Comparison of ENCODE assay signal across 11 cellular contexts in genomic region chr9:87502446-87503232, GRCh38. TPM values are rescaled to one million over a fixed set of nuclear protein-coding genes. Genes with fewer than 3 reads are reported as not detected.
A peak's percentile ranks its signal among the peaks of the same experiment; 100 is the strongest.
DNase-seq lines count a peak whose midpoint lies in the region; ATAC-seq, FAIRE-seq and TF ChIP-seq lines count a peak whose summit lies in the region.
"Had no signal": no experiment of that assay in that cellular context is flagged by ENCODE, and none has a peak within 500 bp of the region (broad histone marks: within the 10 kb centered on the region; RNA-seq: fewer than 3 reads in every experiment).

No MANE protein-coding gene starts in this region.

- H3F3A ChIP-seq in PC-9 (ENCODE audit: insufficient read depth, low read depth), result peaks cover 51% of the 10 kb centered on the region

- H3K9me2 ChIP-seq in PC-9 (ENCODE audit: insufficient read depth) (no peaks in the 10 kb centered on the region), hepatocyte (replicated peaks; ENCODE audit: insufficient read depth) (no peaks in the 10 kb centered on the region)

- CTCF ChIA-PET in PC-9 (lab: Charles Lee), result interaction anchor here (0.6 kb wide), 1 partner anchor 165 kb away, joined by 3 read pairs; no protein-coding TSS in a partner anchor
- CTCF ChIA-PET in HEK293T (lab: Yijun Ruan, JAX), result interaction anchor here (0.6 kb wide), 2 partner anchors 36 to 435 kb away, joined by 3 to 6 read pairs; no protein-coding TSS in a partner anchor

- no peak for TF ChIP-seq CTCF in PC-9 (conservative IDR thresholded peaks at IDR 0.05)
- no peak for TF ChIP-seq CTCF in hepatocyte (IDR thresholded peaks at IDR 0.05; ENCODE audit: poor library complexity)

- no peak for ATAC-seq in HG02571 (IDR thresholded peaks at IDR 0.05; ENCODE audit: unreplicated experiment)
- ATAC-seq in GM21576 (IDR thresholded peaks at IDR 0.05; ENCODE audit: unreplicated experiment), result no peak

- BruUV-seq in PC-9 (replicated peaks; lab: Mats Ljungman, UMichigan), result no TSS peak

- H3K4me2 ChIP-seq in PC-9, result peak overlapping the region; percentile 91
- H3K4me2 ChIP-seq in hepatocyte, result peak overlapping the region; percentile 93

- 62% methylated on average over 6 of the region's 6 CpGs for WGBS in hepatocyte (ENCODE audit: low lambda C conversion rate, missing lambda C conversion rate)
- 21 to 48% (median 24%) methylated on average over 6 of the region's 6 CpGs for WGBS in small intestine, 3 donors

- no peaks in the 10 kb centered on the region for H3K9me3 ChIP-seq in PC-9 (ENCODE audit: insufficient read depth, low read depth)
- no peaks in the 10 kb centered on the region for H3K9me3 ChIP-seq in hepatocyte (ENCODE audit: low read depth)
- H3K9me3 ChIP-seq in small intestine (ENCODE audit: control insufficient read depth, low read depth), result no peaks in the 10 kb centered on the region

- DNase-seq in HT-29 (ENCODE audit: low spot score) (peak; percentile 61), PC-9 (peak; percentile 82 to 98), hepatocyte (ENCODE audit: low spot score) (no peak), small intestine (peak; percentile 70), ureter (ENCODE audit: low spot score) (no peak), HEK293T (ENCODE audit: extremely low spot score) (no peak)
- DNase-seq: activated CD4-positive, alpha-beta T cell treated with anti-CD3 and anti-CD28 coated beads for 1 hour; COR-L47; NCI-H510A treated with DMSO at 0.1 percent for 48 hours had no signal

- H3K27ac ChIP-seq in PC-9 (peak overlapping the region; percentile 83), hepatocyte (peak overlapping the region; percentile 17), small intestine (ENCODE audit: low read depth in 1 of 2, low read length in 1 of 2) (no peak overlapping the region)

- H3K4me1 ChIP-seq in PC-9 (replicated peaks; ENCODE audit: insufficient read depth) (peaks cover 81% of the 10 kb centered on the region), hepatocyte (ENCODE audit: insufficient read depth) (peaks cover 34% of the 10 kb centered on the region), small intestine (ENCODE audit: control insufficient read depth in 2 of 2, insufficient read depth in 1 of 2, low read depth in 1 of 2, low read length in 1 of 2) (no peaks in the 10 kb centered on the region)

- FAIRE-seq in small intestine (lab: Jason Lieb, UNC), result no peak

- peaks cover 24% of the 10 kb centered on the region for H3K36me3 ChIP-seq in PC-9 (ENCODE audit: low read depth)
- H3K36me3 ChIP-seq in hepatocyte (replicated peaks; ENCODE audit: insufficient read depth, low read depth), result no peaks in the 10 kb centered on the region
- H3K36me3 ChIP-seq in small intestine (ENCODE audit: control insufficient read depth in 2 of 2, insufficient read depth in 2 of 2, low read length in 2 of 2), result no peaks in the 10 kb centered on the region

- H3K27me3 ChIP-seq in PC-9 (ENCODE audit: insufficient read depth, low read depth), result no peaks in the 10 kb centered on the region
- H3K27me3 ChIP-seq in hepatocyte, result no peaks in the 10 kb centered on the region
- peaks cover 0 to 4% of the 10 kb centered on the region in 2 donors for H3K27me3 ChIP-seq in small intestine (ENCODE audit: control insufficient read depth in 2 of 2, insufficient read depth in 2 of 2, low read length in 2 of 2)

- H4K20me1 ChIP-seq in PC-9 (ENCODE audit: insufficient read depth) (0 out of 2 replicates have a peak, but pooled peaks cover 3% of the 10 kb centered on the region), hepatocyte (ENCODE audit: insufficient read depth, poor library complexity, severe bottlenecking) (peaks cover 3% of the 10 kb centered on the region)

- intact Hi-C loops in PC-9 (cut with micrococcal nuclease; ENCODE audit: unreplicated experiment), result loop anchor here (1.0 to 5.0 kb wide), 7 partner anchors 45 to 160 kb away; no protein-coding TSS in a partner anchor

- H3K79me2 ChIP-seq in PC-9 (ENCODE audit: low read depth), result peaks cover 72% of the 10 kb centered on the region
- H3K79me2 ChIP-seq in hepatocyte, result peaks cover 76% of the 10 kb centered on the region

- no peak overlapping the region for H2AFZ ChIP-seq in PC-9
- H2AFZ ChIP-seq in hepatocyte, result no peak overlapping the region

- peak overlapping the region; percentile 29; the same call in 1 of the 2 replicates for H3K4me3 ChIP-seq in PC-9
- no peak overlapping the region for H3K4me3 ChIP-seq in hepatocyte
- no peak overlapping the region for H3K4me3 ChIP-seq in small intestine (ENCODE audit: low read depth in 1 of 2, low read length in 2 of 2)

- POLR2A ChIA-PET in PC-9 (lab: Charles Lee; ENCODE audit: unreplicated experiment) (interaction anchor here (0.5 to 0.7 kb wide), 3 partner anchors 65 to 164 kb away, joined by 3 to 6 read pairs (median 4); no protein-coding TSS in a partner anchor), HEK293T (lab: Yijun Ruan, JAX) (no interaction called here)

TF ChIP-seq in HEK293T, 16 proteins besides CTCF, POLR2A, EP300 and RAD21:
- TF ChIP-seq LEF1 (IDR thresholded peaks at IDR 0.05; ENCODE audit: borderline replicate concordance) (no peak), FOXA1 (IDR thresholded peaks at IDR 0.05) (no peak), BHLHE40 (IDR thresholded peaks at IDR 0.05; ENCODE audit: borderline replicate concordance) (no peak), PKNOX1 (IDR thresholded peaks at IDR 0.05) (no peak), ELF4 (IDR thresholded peaks at IDR 0.05) (no peak), ARNT (IDR thresholded peaks at IDR 0.05) (no peak), SP1 (IDR thresholded peaks at IDR 0.05) (no peak), NFRKB (IDR thresholded peaks at IDR 0.05) (no peak), ZNF384 (IDR thresholded peaks at IDR 0.05) (no peak), CTBP1 (IDR thresholded peaks at IDR 0.05; ENCODE audit: borderline replicate concordance) (no peak), HDGF (IDR thresholded peaks at IDR 0.05; ENCODE audit: borderline replicate concordance) (no peak), FOXM1 (IDR thresholded peaks at IDR 0.05; ENCODE audit: borderline replicate concordance) (no peak), SUZ12 (IDR thresholded peaks at IDR 0.05) (no peak), L3MBTL2 (conservative IDR thresholded peaks at IDR 0.05) (no peak), TARDBP (IDR thresholded peaks at IDR 0.05) (no peak)
TF ChIP-seq in HEK293T: peak in this region for 0.

RNA-seq across cellular contexts. Expression of gene DAPK1, which starts 5.0 kb away (rescaled TPM):
- total RNA-seq in HT-29 (2014; rRNA removed; shearing (Covaris generic)), result 37.1 and 39.0 TPM in 2 replicates
- 100 and 158 TPM in 2 replicates for total RNA-seq in PC-9 (2021)
- total RNA-seq in hepatocyte, result 47.7 and 62.3 TPM in 2 replicates
- 44.4 and 46.9 TPM in 2 replicates for polyA plus RNA-seq in hepatocyte
- polyA plus RNA-seq in small intestine, result 10 to 100 TPM in 1 of 3 donors, 1 to 10 TPM in 2; 6.8 to 10.3 (median 8.9) TPM
- total RNA-seq in ureter, result 100 TPM

Comparison
In these comparisons a context has a peak if more than half of its experiments do, and no peak if none do; other contexts are left out.
1. DNase-seq: peak in HT-29 (single experiment), PC-9 (2 of 2) and small intestine (single experiment); none in hepatocyte (single experiment), ureter (single experiment) and HEK293T (single experiment).
2. H3K27ac ChIP-seq: peak in PC-9 (single experiment) and hepatocyte (single experiment); none in small intestine (0 of 2).